19 cellular contexts compared by ENCODE assay signal in genomic region chr2:3807853-3808252, GRCh38.
A peak's percentile ranks its signal among the peaks of the same experiment; 100 is the strongest.
DNase-seq lines count a peak whose midpoint lies in the region; FAIRE-seq and TF ChIP-seq lines count a peak whose summit lies in the region.
"Had no signal": no experiment of that assay in that cellular context is flagged by ENCODE, and none has a peak within 500 bp of the region (broad histone marks: within the 10 kb centered on the region; RNA-seq: fewer than 3 reads in every experiment).

No MANE protein-coding gene starts in this region.

- no peak overlapping the region for H3K56ac ChIP-seq in H1 (replicated peaks; ENCODE audit: insufficient read length, low read depth, low read length)

- 31 to 41% methylated on average over 3 of the region's 3 CpGs for WGBS in GM23248 (ENCODE audit: low coverage in 1 of 2, low lambda C conversion rate in 2 of 2, missing lambda C conversion rate in 2 of 2), 2 experiments
- WGBS in H1 (ENCODE audit: extremely low coverage in 1 of 2, insufficient coverage in 1 of 2, insufficient read length in 1 of 2, insufficient replicate concordance in 2 of 2, low coverage in 1 of 2, low lambda C conversion rate in 2 of 2, missing lambda C conversion rate in 1 of 2), 2 experiments = 82% methylated on average over 3 of the region's 3 CpGs; no CpG with 5 or more reads in 1 of the 2 experiments
- 90 to 91% methylated on average over 3 of the region's 3 CpGs for WGBS in tibial nerve, 2 donors

- no peak overlapping the region for H4K8ac ChIP-seq in H1 (ENCODE audit: extremely low read depth, insufficient read depth, low read length)

- no peak overlapping the region for H4K5ac ChIP-seq in H1 (ENCODE audit: insufficient read length, low read depth, low read length)

- no peak overlapping the region for H2BK12ac ChIP-seq in H1 (ENCODE audit: low read depth, low read length)

- no peak overlapping the region for H3K18ac ChIP-seq in H1 (ENCODE audit: extremely low read depth, low read length)

- no peaks in the 10 kb centered on the region for H4K20me1 ChIP-seq in GM23248 (ENCODE audit: insufficient read depth)
- no peaks in the 10 kb centered on the region for H4K20me1 ChIP-seq in H1 (replicated peaks in 1 of 2; ENCODE audit: control insufficient read depth in 1 of 2, insufficient read depth in 2 of 2, low read length in 2 of 2)

- no peak overlapping the region for H2AK5ac ChIP-seq in H1 (ENCODE audit: low read depth, low read length)

- no peak overlapping the region for H2BK120ac ChIP-seq in H1 (replicated peaks; ENCODE audit: low read depth, low read length)

- no peak for FAIRE-seq in H1 (lab: Jason Lieb, UNC)
- FAIRE-seq: H54 had no signal

- DNase-seq in GM23248 (peak; percentile 74), RPMI7951 (ENCODE audit: low read depth) (peak; percentile 11), H1 (ENCODE audit: low read depth in 1 of 2, low spot score in 2 of 2) (no peak), renal cortical epithelial cell (ENCODE audit: low read depth) (peak; percentile 11), DMS53 treated with DMSO at 0.1 percent for 48 hours (lab: John Stamatoyannopoulos, UW; ENCODE audit: unreplicated experiment) (no peak), tibial nerve (ENCODE audit: low spot score in 2 of 2) (no peak), NCI-H2029 treated with DMSO at 0.1 percent for 48 hours (lab: John Stamatoyannopoulos, UW) (no peak)
- no peak for DNase-seq in stimulated activated CD4-positive, alpha-beta T cell treated with anti-CD3 and anti-CD28 coated beads, Interleukin-4, amount 100 ng/mL, for 4 hours
- DNase-seq: activated CD4-positive, alpha-beta T cell treated with anti-CD3 and anti-CD28 coated beads for 1 hour; activated CD8-positive, alpha-beta T cell treated with anti-CD3 and anti-CD28 coated beads for 36 hours; BE2C; COR-L47; effector CD8-positive, alpha-beta T cell; lower lobe of right lung; mucosa of descending colon; NCI-H510A treated with DMSO at 0.1 percent for 48 hours; NK-92 treated with Interleukin-12 subunit alpha and Interleukin-12 subunit beta, amount 100 ng/mL, for 24 hours; Peyer's patch had no signal

- no peak overlapping the region for H3K14ac ChIP-seq in H1 (ENCODE audit: insufficient read length)

- no peak overlapping the region for H2BK5ac ChIP-seq in H1 (ENCODE audit: low read depth, low read length)

- H3K9ac ChIP-seq in GM23248 (no peak overlapping the region), H1 (replicated peaks in 1 of 4; ENCODE audit: extremely low read depth in 1 of 4, low read depth in 3 of 4, low read length in 3 of 4) (no peak overlapping the region)

- H2AFZ ChIP-seq in GM23248 (no peak overlapping the region), H1 (ENCODE audit: low read length) (no peak overlapping the region)

- no peak overlapping the region for H2BK15ac ChIP-seq in H1 (ENCODE audit: low read length)

- H3F3A ChIP-seq in GM23248 (ENCODE audit: insufficient read depth) = no peaks in the 10 kb centered on the region

- TF ChIP-seq CTCF in H1 (IDR thresholded peaks at IDR 0.05; ENCODE audit: control extremely low read depth in 1 of 3, insufficient read depth in 1 of 3, low read depth in 1 of 3, low read length in 3 of 3) = no peak
- TF ChIP-seq CTCF in tibial nerve (IDR thresholded peaks at IDR 0.05) = no peak

- no peak overlapping the region for H2BK20ac ChIP-seq in H1 (ENCODE audit: low read length)

- in situ Hi-C loops in GM23248 (cut with MboI) = no loop called here

- H3K36me3 ChIP-seq in GM23248 (ENCODE audit: low read depth) (no peaks in the 10 kb centered on the region), H1 (ENCODE audit: control insufficient read depth in 2 of 4, insufficient read depth in 4 of 4, low read length in 3 of 4) (no peaks in the 10 kb centered on the region), tibial nerve (no peaks in the 10 kb centered on the region)
- H3K36me3 ChIP-seq: BE2C, lower lobe of right lung, Peyer's patch had no signal

- H3K27me3 ChIP-seq in GM23248 (replicated peaks; ENCODE audit: insufficient read depth) (peaks cover 17% of the 10 kb centered on the region; the same call in 1 of the 2 replicates), H1 (replicated peaks in 1 of 4; ENCODE audit: control insufficient read depth in 3 of 4, extremely low read depth in 1 of 4, insufficient read depth in 3 of 4, low read length in 3 of 4) (no peaks in the 10 kb centered on the region), tibial nerve (no peaks in the 10 kb centered on the region)
- H3K27me3 ChIP-seq: Peyer's patch had no signal

- no peaks in the 10 kb centered on the region for H3K9me2 ChIP-seq in GM23248 (ENCODE audit: insufficient read depth)

- H3K4me3 ChIP-seq in GM23248 (no peak overlapping the region), H1 (ENCODE audit: extremely low read depth in 1 of 4, insufficient read depth in 2 of 4, low read depth in 3 of 4, low read length in 4 of 4) (no peak overlapping the region), tibial nerve (no peak overlapping the region)
- H3K4me3 ChIP-seq: lower lobe of right lung, mucosa of descending colon, Peyer's patch had no signal

- H3K79me1 ChIP-seq in H1 (ENCODE audit: low read depth, low read length) = no peaks in the 10 kb centered on the region

- CTCF ChIA-PET in H1 (lab: Charles Lee; ENCODE audit: partially characterized antibody) = interaction anchor here (0.6 to 7.2 kb wide), 11 partner anchors 20 to 95 kb away, joined by 3 to 46 read pairs (median 5); no protein-coding TSS in a partner anchor

- no peak overlapping the region for H3K27ac ChIP-seq in GM23248
- no peak overlapping the region for H3K27ac ChIP-seq in H1 (ENCODE audit: low read depth, low read length)
- no peak overlapping the region for H3K27ac ChIP-seq in tibial nerve
- H3K27ac ChIP-seq: lower lobe of right lung, Peyer's patch had no signal

- no peaks in the 10 kb centered on the region for H3K9me3 ChIP-seq in GM23248 (ENCODE audit: low read depth)
- 0 out of 4 replicates have a peak, but pooled peaks cover 0 to 2% of the 10 kb centered on the region in 2 experiments for H3K9me3 ChIP-seq in H1 (ENCODE audit: insufficient read depth in 2 of 2, low read depth in 1 of 2, low read length in 1 of 2)
- peaks cover 0 to 9% (median 0%) of the 10 kb centered on the region in 4 donors for H3K9me3 ChIP-seq in tibial nerve
- H3K9me3 ChIP-seq: BE2C, lower lobe of right lung, Peyer's patch had no signal

- TF ChIP-seq EP300 in H1 (IDR thresholded peaks at IDR 0.05; ENCODE audit: borderline replicate concordance in 1 of 2, low read depth in 2 of 2, low read length in 2 of 2) = no peak
- no peak for TF ChIP-seq EP300 in tibial nerve (IDR thresholded peaks at IDR 0.05)

- H3K4me2 ChIP-seq in GM23248 (ENCODE audit: unreplicated experiment) (no peak overlapping the region), H1 (ENCODE audit: insufficient read depth in 1 of 2, low read depth in 2 of 2, low read length in 2 of 2) (no peak overlapping the region)

- H3K79me2 ChIP-seq in GM23248 (ENCODE audit: insufficient read depth) (no peaks in the 10 kb centered on the region), H1 (ENCODE audit: control insufficient read depth in 1 of 2, insufficient read depth in 2 of 2, low read length in 2 of 2) (no peaks in the 10 kb centered on the region)

- POLR2A ChIA-PET in H1 (lab: Charles Lee; ENCODE audit: partially characterized antibody) = interaction anchor here (0.7 kb wide), 1 partner anchor 27 kb away, joined by 3 read pairs; no protein-coding TSS in a partner anchor

- no peak overlapping the region for H4K91ac ChIP-seq in H1 (replicated peaks; ENCODE audit: insufficient read length, low read length)

- TF ChIP-seq RAD21 in H1 (IDR thresholded peaks at IDR 0.05 in 1 of 2, conservative IDR thresholded peaks at IDR 0.05 in 1 of 2; ENCODE audit: low read depth in 2 of 2, low read length in 2 of 2) = no peak

- TF ChIP-seq POLR2A in H1 (IDR thresholded peaks at IDR 0.05; ENCODE audit: control extremely low read depth in 1 of 2, low read depth in 2 of 2, low read length in 2 of 2) (no peak), tibial nerve (IDR thresholded peaks at IDR 0.05) (no peak)

- H3K4me1 ChIP-seq in GM23248 (ENCODE audit: insufficient read depth) (0 out of 2 replicates have a peak, but pooled peaks cover 3% of the 10 kb centered on the region), H1 (replicated peaks in 1 of 4; ENCODE audit: control insufficient read depth in 3 of 4, insufficient read depth in 4 of 4, low read length in 3 of 4) (no peaks in the 10 kb centered on the region), tibial nerve (no peaks in the 10 kb centered on the region)
- H3K4me1 ChIP-seq: BE2C, lower lobe of right lung, Peyer's patch had no signal

- H3K23ac ChIP-seq in H1 (ENCODE audit: insufficient read length) = no peak overlapping the region

- H3K4ac ChIP-seq in H1 (replicated peaks; ENCODE audit: insufficient read length, low read depth, low read length) = no peak overlapping the region

- H3K23me2 ChIP-seq in H1 (ENCODE audit: low read depth, low read length) = no peaks in the 10 kb centered on the region

TF ChIP-seq in H1, 55 proteins besides CTCF, POLR2A, EP300 and RAD21:
- TF ChIP-seq CEBPB (IDR thresholded peaks at IDR 0.05; ENCODE audit: low read depth, low read length) (no peak), MAFK (IDR thresholded peaks at IDR 0.05; ENCODE audit: low read depth, low read length) (0 out of 2 replicates have a peak, but pooled peaks have one; percentile 5), CBX5 (IDR thresholded peaks at IDR 0.05; ENCODE audit: low read depth, low read length) (no peak), RNF2 (IDR thresholded peaks at IDR 0.05; ENCODE audit: borderline replicate concordance, low read depth, low read length, missing control alignments, poor library complexity, severe bottlenecking) (no peak), TBP (IDR thresholded peaks at IDR 0.05; ENCODE audit: low read depth, low read length) (no peak)
TF ChIP-seq in H1: peak in this region for 1.

Comparison
In these comparisons a context has a peak if more than half of its experiments do, and no peak if none do; other contexts are left out.
1. DNase-seq: peak in GM23248 (single experiment), RPMI7951 (single experiment) and renal cortical epithelial cell (single experiment); none in H1 (0 of 2), DMS53 treated with DMSO at 0.1 percent for 48 hours (single experiment), stimulated activated CD4-positive, alpha-beta T cell treated with anti-CD3 and anti-CD28 coated beads, Interleukin-4, amount 100 ng/mL, for 4 hours (0 of 2), tibial nerve (0 of 2) and NCI-H2029 treated with DMSO at 0.1 percent for 48 hours (single experiment).